In the genomic region with DNA sequence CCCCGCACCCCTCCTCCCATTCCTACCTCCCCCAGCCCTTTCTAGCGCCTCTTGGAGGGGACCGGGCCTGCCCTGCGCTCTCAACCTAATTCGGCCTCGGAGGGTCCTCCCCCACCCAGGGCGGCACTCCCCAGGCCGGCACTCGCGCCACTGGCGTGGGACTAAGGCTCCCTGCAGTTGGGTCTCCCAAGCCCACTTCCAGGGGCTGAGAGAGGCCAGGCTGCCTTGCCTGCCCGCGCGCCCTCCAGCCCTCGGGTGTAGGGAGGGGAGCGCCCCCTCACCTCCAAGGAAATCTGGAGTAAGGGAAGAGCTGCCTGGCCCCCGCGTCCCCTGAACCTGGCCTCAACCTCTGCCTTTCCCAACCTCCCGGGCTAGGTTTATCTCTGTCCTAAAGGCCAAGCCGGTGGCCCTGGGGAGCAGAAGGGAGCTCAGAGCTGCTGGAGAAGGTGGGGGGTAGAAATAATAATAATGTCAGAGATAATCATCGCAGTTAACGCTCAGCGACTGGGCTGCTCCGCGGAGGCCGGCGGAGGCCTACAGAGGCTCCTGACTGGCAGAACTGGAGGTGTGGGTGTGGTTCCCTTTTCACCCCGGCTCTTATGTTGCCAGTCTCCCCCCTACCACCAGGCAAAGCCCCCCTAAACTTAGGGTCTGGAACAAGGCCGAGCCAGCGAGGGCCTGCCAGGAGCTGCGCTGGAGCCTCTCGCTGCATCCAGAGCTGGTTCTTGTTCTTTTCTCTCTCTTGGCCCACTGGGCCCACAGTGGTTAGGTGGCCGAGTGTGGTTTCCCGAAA, we compare ENCODE assay signal across 18 cellular contexts. TPM values are rescaled to one million over a fixed set of nuclear protein-coding genes. Genes with fewer than 3 reads are reported as not detected.
DNase-seq lines count a peak whose midpoint lies in the region; ATAC-seq and TF ChIP-seq lines count a peak whose summit lies in the region.
"Had no signal": no experiment of that assay in that cellular context is flagged by ENCODE, and none has a peak within 500 bp of the region (broad histone marks: within the 10 kb centered on the region; RNA-seq: fewer than 3 reads in every experiment).

No MANE protein-coding gene starts in this region.

- 6% methylated on average over 31 of the region's 34 CpGs for WGBS in mesenchymal stem cell
- 7 to 11% methylated on average over 23 to 29 of the region's 34 CpGs for WGBS in thyroid gland, 2 donors

- no peak overlapping the region for H4K91ac ChIP-seq in mesenchymal stem cell (ENCODE audit: low read length)

- BruUV-seq in A673 (replicated peaks; lab: Mats Ljungman, UMichigan), result no TSS peak

- CTCF ChIA-PET in A673 (lab: Charles Lee), result interaction anchor here (0.5 kb wide), 1 partner anchor 30 kb away, joined by 11 read pairs; no protein-coding TSS in a partner anchor
- CTCF ChIA-PET in HEK293T (lab: Yijun Ruan, JAX), result interaction anchor here (0.9 kb wide), 1 partner anchor 335 kb away, joined by 3 read pairs; no protein-coding TSS in a partner anchor

- no peak overlapping the region for H2AFZ ChIP-seq in mesenchymal stem cell (ENCODE audit: low read depth, low read length)

- intact Hi-C loops in A673 (cut with micrococcal nuclease; ENCODE audit: unreplicated experiment), result loop anchor here (10.0 kb wide), 1 partner anchor 94 kb away; a partner anchor contains a TSS
- intact Hi-C loops in thyroid gland (cut with DNase I), result loop anchor here (2.0 kb wide), 1 partner anchor 18 kb away; no protein-coding TSS in a partner anchor

- H3K27ac ChIP-seq in A673 (ENCODE audit: low read depth, low read length, poor library complexity, severe bottlenecking), result peak overlapping the region; percentile 96
- H3K27ac ChIP-seq in mesenchymal stem cell (ENCODE audit: low read length, poor library complexity, severe bottlenecking), result peak overlapping the region; percentile 89
- H3K27ac ChIP-seq in thyroid gland, result no peak overlapping the region
- H3K27ac ChIP-seq: foreskin keratinocyte, tibial artery, WERI-Rb-1 had no signal

- no peaks in the 10 kb centered on the region for H3K9me3 Mint-ChIP-seq in chondrocyte (ENCODE audit: low read depth)

- peak overlapping the region; percentile 90 for H3K27ac Mint-ChIP-seq in chondrocyte (ENCODE audit: unreplicated experiment)
- H3K27ac Mint-ChIP-seq: HFFc6 had no signal

- H2BK120ac ChIP-seq in mesenchymal stem cell (ENCODE audit: low read depth, low read length), result no peak overlapping the region

- no peak for ATAC-seq in GM21381 (IDR thresholded peaks at IDR 0.05; ENCODE audit: unreplicated experiment)

- POLR2A ChIA-PET in A673 (lab: Charles Lee; ENCODE audit: low non-redundant PET) (interaction anchor here (0.8 kb wide), 1 partner anchor 310 kb away, joined by 3 read pairs; no protein-coding TSS in a partner anchor), HEK293T (lab: Yijun Ruan, JAX) (interaction anchor here (1.2 to 6.2 kb wide), 7 partner anchors 8 to 98 kb away, joined by 3 to 37 read pairs (median 5); a partner anchor contains a TSS)

- peak overlapping the region; percentile 85 for H2AK5ac ChIP-seq in mesenchymal stem cell (ENCODE audit: low read length, severe bottlenecking)

- H3K4ac ChIP-seq in mesenchymal stem cell (ENCODE audit: low read depth in 1 of 2, low read length in 2 of 2), result no peak overlapping the region

- H4K8ac ChIP-seq in mesenchymal stem cell (ENCODE audit: low read length), result no peak overlapping the region

- no peak overlapping the region for H3K18ac ChIP-seq in mesenchymal stem cell (ENCODE audit: low read depth in 1 of 2, low read length in 2 of 2)

- H3K4me1 ChIP-seq in A673 (ENCODE audit: insufficient read depth, low read length, poor library complexity, severe bottlenecking), result peaks cover 76% of the 10 kb centered on the region
- H3K4me1 ChIP-seq in mesenchymal stem cell (ENCODE audit: control insufficient read depth, insufficient read depth, low read depth, low read length), result peaks cover 30% of the 10 kb centered on the region
- H3K4me1 ChIP-seq in thyroid gland, result peaks cover 0 to 13% of the 10 kb centered on the region in 2 donors

- H3K36me3 ChIP-seq in A673 (ENCODE audit: insufficient read depth, low read length, poor library complexity, severe bottlenecking), result peaks cover 18% of the 10 kb centered on the region
- peaks cover 0 to 3% of the 10 kb centered on the region in 2 experiments for H3K36me3 ChIP-seq in mesenchymal stem cell (ENCODE audit: control insufficient read depth in 1 of 2, insufficient read depth in 2 of 2, low read depth in 1 of 2, low read length in 2 of 2)
- H3K36me3 ChIP-seq in thyroid gland, result no peaks in the 10 kb centered on the region
- H3K36me3 ChIP-seq: tibial artery had no signal

- no peak overlapping the region for H3K9ac ChIP-seq in mesenchymal stem cell (ENCODE audit: low read length)

- H3K4me1 Mint-ChIP-seq in chondrocyte (ENCODE audit: low read depth), result peaks cover 81% of the 10 kb centered on the region

- H3K36me3 Mint-ChIP-seq in chondrocyte (ENCODE audit: low read depth), result no peaks in the 10 kb centered on the region

- no peak overlapping the region for H3K4me3 Mint-ChIP-seq in chondrocyte (ENCODE audit: unreplicated experiment)
- H3K4me3 Mint-ChIP-seq: HFFc6 had no signal

- no peak overlapping the region for H3K23ac ChIP-seq in mesenchymal stem cell (ENCODE audit: low read length in 2 of 2)

- DNase-seq in A673 (ENCODE audit: low spot score), result peak; percentile 64
- DNase-seq in HEK293T (ENCODE audit: extremely low spot score), result no peak
- DNase-seq in chondrocyte (ENCODE audit: low spot score), result no peak
- no peak for DNase-seq in mesenchymal stem cell
- no peak for DNase-seq in thyroid gland
- DNase-seq in NCI-H1092 treated with DMSO at 0.1 percent for 48 hours (lab: John Stamatoyannopoulos, UW), result no peak
- no peak for DNase-seq in NCI-H774 (lab: John Stamatoyannopoulos, UW)
- DNase-seq: effector CD8-positive, alpha-beta T cell; foreskin keratinocyte; HFFc6; midbrain; MM.1S; OCI-M1; tibial artery; WERI-Rb-1 had no signal

- no peak for TF ChIP-seq CTCF in A673 (conservative IDR thresholded peaks at IDR 0.05; ENCODE audit: low read depth, low read length)
- TF ChIP-seq CTCF in chondrocyte (IDR thresholded peaks at IDR 0.05), result no peak
- no peak for TF ChIP-seq CTCF in thyroid gland (IDR thresholded peaks at IDR 0.05)

- H3K27me3 Mint-ChIP-seq in chondrocyte (ENCODE audit: low read depth), result peaks cover 10% of the 10 kb centered on the region

- TF ChIP-seq POLR2A in thyroid gland (IDR thresholded peaks at IDR 0.05), result no peak

- H2BK15ac ChIP-seq in mesenchymal stem cell (ENCODE audit: low read depth, poor library complexity, severe bottlenecking), result no peak overlapping the region

- peak overlapping the region; percentile 92 for H2BK5ac ChIP-seq in mesenchymal stem cell (ENCODE audit: low read depth, low read length, poor library complexity, severe bottlenecking)

- H3K4me3 ChIP-seq in A673 (ENCODE audit: low read depth, low read length, poor library complexity, severe bottlenecking), result peak overlapping the region; percentile 23
- H3K4me3 ChIP-seq in mesenchymal stem cell (ENCODE audit: insufficient read depth in 1 of 2, low read depth in 1 of 2, low read length in 2 of 2), result no peak overlapping the region
- no peak overlapping the region for H3K4me3 ChIP-seq in thyroid gland (replicated peaks in 1 of 3)
- H3K4me3 ChIP-seq: tibial artery had no signal

- H3K4me2 ChIP-seq in mesenchymal stem cell (ENCODE audit: low read length, poor library complexity, severe bottlenecking), result peak overlapping the region; percentile 59

- H3K9me3 ChIP-seq in A673 (ENCODE audit: low read depth, low read length, poor library complexity, severe bottlenecking) (no peaks in the 10 kb centered on the region), mesenchymal stem cell (ENCODE audit: control insufficient read depth, low read length) (peaks cover 15% of the 10 kb centered on the region), thyroid gland (no peaks in the 10 kb centered on the region)
- H3K9me3 ChIP-seq: tibial artery had no signal

- H3K14ac ChIP-seq in mesenchymal stem cell (ENCODE audit: low read length in 2 of 2), result no peak overlapping the region

- H2BK12ac ChIP-seq in mesenchymal stem cell (ENCODE audit: low read length in 2 of 2), result no peak overlapping the region

- H3K79me1 ChIP-seq in mesenchymal stem cell (replicated peaks; ENCODE audit: low read length, poor library complexity, severe bottlenecking), result no peaks in the 10 kb centered on the region

- H3K27me3 ChIP-seq in A673 (replicated peaks; ENCODE audit: insufficient read depth, low read depth, low read length, poor library complexity) (no peaks in the 10 kb centered on the region), mesenchymal stem cell (ENCODE audit: control insufficient read depth in 1 of 2, insufficient read depth in 1 of 2, low read length in 2 of 2) (peaks cover 0 to 100% of the 10 kb centered on the region in 2 experiments), thyroid gland (peaks cover 93% of the 10 kb centered on the region)

TF ChIP-seq in HEK293T, 16 proteins besides CTCF, POLR2A, EP300 and RAD21:
- TF ChIP-seq, protein P1, sequence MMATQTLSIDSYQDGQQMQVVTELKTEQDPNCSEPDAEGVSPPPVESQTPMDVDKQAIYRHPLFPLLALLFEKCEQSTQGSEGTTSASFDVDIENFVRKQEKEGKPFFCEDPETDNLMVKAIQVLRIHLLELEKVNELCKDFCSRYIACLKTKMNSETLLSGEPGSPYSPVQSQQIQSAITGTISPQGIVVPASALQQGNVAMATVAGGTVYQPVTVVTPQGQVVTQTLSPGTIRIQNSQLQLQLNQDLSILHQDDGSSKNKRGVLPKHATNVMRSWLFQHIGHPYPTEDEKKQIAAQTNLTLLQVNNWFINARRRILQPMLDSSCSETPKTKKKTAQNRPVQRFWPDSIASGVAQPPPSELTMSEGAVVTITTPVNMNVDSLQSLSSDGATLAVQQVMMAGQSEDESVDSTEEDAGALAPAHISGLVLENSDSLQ (IDR thresholded peaks at IDR 0.05), result peak; percentile 26; the same call in 1 of the 2 replicates
- TF ChIP-seq L3MBTL2 (conservative IDR thresholded peaks at IDR 0.05) (no peak), FOXM1 (IDR thresholded peaks at IDR 0.05; ENCODE audit: borderline replicate concordance) (no peak), ZNF384 (IDR thresholded peaks at IDR 0.05) (no peak)

RNA-seq across cellular contexts. Expression of a gene that starts 9.6 kb away (rescaled TPM):
- total RNA-seq in A673 (2021), result 285 and 305 TPM in 2 replicates
- 26.4 to 55.8 TPM (median 30.6 TPM) in 3 replicates for total RNA-seq in chondrocyte
- not detected for polyA plus RNA-seq in mesenchymal stem cell (2013, experiment 1 of 2)
- polyA plus RNA-seq in mesenchymal stem cell (2013, experiment 2 of 2), result not detected
- total RNA-seq in thyroid gland, result not detected
- total RNA-seq: foreskin keratinocyte had no signal
- polyA plus RNA-seq: foreskin keratinocyte had no signal

RNA-seq across cellular contexts. Expression of a gene that starts 19.6 kb away (rescaled TPM):
- total RNA-seq in A673 (2021) (23.4 and 25.2 TPM in 2 replicates), chondrocyte (2.7 to 5.8 TPM (median 3.1 TPM) in 3 replicates), thyroid gland (not detected)
- polyA plus RNA-seq in mesenchymal stem cell (2013, experiment 1 of 2), result not detected
- not detected for polyA plus RNA-seq in mesenchymal stem cell (2013, experiment 2 of 2)
- total RNA-seq: foreskin keratinocyte, HFFc6, posterior vena cava had no signal
- polyA plus RNA-seq: adipose tissue, foreskin keratinocyte had no signal

Comparison
In these comparisons a context has a peak if more than half of its experiments do, and no peak if none do; other contexts are left out.
1. H3K27ac ChIP-seq: peak in A673 (single experiment) and mesenchymal stem cell (single experiment); none in thyroid gland (0 of 3).
2. RNA of a gene that starts 9.6 kb away (total RNA-seq): 285 to 305 TPM in A673 and 26.4 to 55.8 TPM in chondrocyte; not detected in thyroid gland; every median in the first group is over 10 times any median in the second.